In the genomic region with DNA sequence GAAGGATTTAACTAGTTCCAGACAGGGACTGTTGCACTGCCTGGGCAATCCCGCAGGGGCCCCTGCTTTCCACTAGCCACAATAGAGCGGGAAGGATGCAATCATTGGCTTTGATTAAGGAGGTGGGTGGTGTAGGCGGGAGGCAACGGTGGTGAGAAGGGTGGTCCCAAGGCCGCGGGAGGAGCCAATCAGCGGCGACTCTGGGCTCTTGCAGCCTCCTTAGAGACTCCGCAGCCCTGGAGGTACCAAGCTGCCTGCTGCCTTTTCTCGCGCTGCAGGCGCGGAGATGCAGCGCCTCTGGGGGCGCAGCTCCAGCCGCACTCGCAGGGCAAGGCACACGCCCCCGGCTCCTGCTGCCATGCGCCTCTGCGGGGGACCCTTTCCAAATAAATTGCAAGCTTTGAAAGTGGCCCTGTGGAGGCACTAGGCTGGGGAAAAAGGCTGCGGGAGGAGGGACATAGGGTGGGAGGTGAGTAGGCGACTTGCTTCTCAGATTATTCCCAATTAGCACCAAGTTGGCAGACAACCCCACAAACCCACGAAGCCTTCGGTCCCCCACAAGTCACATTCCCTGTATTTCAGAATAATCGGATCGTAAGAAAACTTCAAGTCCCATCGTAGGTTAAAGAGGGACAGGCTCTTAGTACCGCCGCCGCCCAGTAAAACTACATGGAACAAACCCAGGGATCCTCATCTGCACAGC, we compare ENCODE assay signal across 9 cellular contexts. TPM values are rescaled to one million over a fixed set of nuclear protein-coding genes. Genes with fewer than 3 reads are reported as not detected.
DNase-seq lines count a peak whose midpoint lies in the region; ATAC-seq and TF ChIP-seq lines count a peak whose summit lies in the region.
"Had no signal": no experiment of that assay in that cellular context is flagged by ENCODE, and none has a peak within 500 bp of the region (broad histone marks: within the 10 kb centered on the region; RNA-seq: fewer than 3 reads in every experiment).

No MANE protein-coding gene starts in this region.

- peak overlapping the region; percentile 58 for H3K4me3 ChIP-seq in skeletal muscle satellite cell (ENCODE audit: low read length)

- peak overlapping the region; percentile 47 for H3K4me2 ChIP-seq in skeletal muscle satellite cell (ENCODE audit: low read length)

- POLR2A ChIA-PET in RWPE1 (lab: Yijun Ruan, JAX; ENCODE audit: low non-redundant PET), result no interaction called here

- ATAC-seq in foreskin keratinocyte, result peak; percentile 33
- ATAC-seq in HG02840 (IDR thresholded peaks at IDR 0.05; ENCODE audit: low FRiP score, unreplicated experiment), result no peak

- H3K4me1 ChIP-seq in foreskin keratinocyte (no peaks in the 10 kb centered on the region), skeletal muscle satellite cell (ENCODE audit: control insufficient read depth, insufficient read depth, low read length) (peaks cover 3% of the 10 kb centered on the region)

- no peaks in the 10 kb centered on the region for H3K36me3 ChIP-seq in skeletal muscle satellite cell (ENCODE audit: insufficient read depth, low read length)

- peaks cover 83% of the 10 kb centered on the region for H3K27me3 ChIP-seq in foreskin keratinocyte
- peaks cover 59% of the 10 kb centered on the region for H3K27me3 ChIP-seq in skeletal muscle satellite cell (ENCODE audit: control insufficient read depth, insufficient read depth, low read length)

- TF ChIP-seq CTCF in foreskin keratinocyte (conservative IDR thresholded peaks at IDR 0.05) (peak; percentile 17), RWPE1 (conservative IDR thresholded peaks at IDR 0.05; ENCODE audit: low read depth) (no peak)

- H3K27ac ChIP-seq in foreskin keratinocyte, result no peak overlapping the region
- no peak overlapping the region for H3K27ac ChIP-seq in RWPE1

- CTCF ChIA-PET in RWPE1 (lab: Yijun Ruan, JAX), result interaction anchor here (0.7 to 1.0 kb wide), 2 partner anchors 51 to 131 kb away, joined by 3 read pairs; no protein-coding TSS in a partner anchor

- no peaks in the 10 kb centered on the region for H3K9me3 ChIP-seq in skeletal muscle satellite cell (replicated peaks; ENCODE audit: low read length)

- DNase-seq in activated T-cell treated with anti-CD3 and anti-CD28 coated beads, Interleukin-2, amount 50 U/mL, for 1 hour, result peak; percentile 19
- DNase-seq in activated T-cell treated with anti-CD3 and anti-CD28 coated beads for 4 hours (no peak), NCI-H82 (lab: John Stamatoyannopoulos, UW) (peak; percentile 90), foreskin keratinocyte (no peak), RWPE1 (ENCODE audit: low spot score) (no peak)
- no peak for DNase-seq in activated effector memory CD4-positive, alpha-beta T cell treated with anti-CD3 and anti-CD28 coated beads, Interleukin-2, amount 50 U/mL, for 16 hours

- H3K9ac ChIP-seq in skeletal muscle satellite cell (ENCODE audit: low read depth, low read length), result no peak overlapping the region

RNA-seq across cellular contexts. Expression of a gene that starts 0.9 kb away (rescaled TPM):
- not detected in 2 replicates for total RNA-seq in foreskin keratinocyte
- polyA plus RNA-seq in foreskin keratinocyte, result not detected in 2 replicates
- under 0.01 and 0.22 TPM in 2 replicates for total RNA-seq in skeletal muscle satellite cell (2012; rRNA removed)
- total RNA-seq: T-helper 2 cell treated with Interferon-gamma antibody and Interleukin-4, amounts not matched to agents 100 ng/mL and 5 ng/mL, for 36 hours had no signal

Comparison
In these comparisons a context has a peak if more than half of its experiments do, and no peak if none do; other contexts are left out.
1. DNase-seq: peak in activated T-cell treated with anti-CD3 and anti-CD28 coated beads, Interleukin-2, amount 50 U/mL, for 1 hour (single experiment) and NCI-H82 (single experiment); none in activated T-cell treated with anti-CD3 and anti-CD28 coated beads for 4 hours (single experiment), foreskin keratinocyte (0 of 2), RWPE1 (single experiment) and activated effector memory CD4-positive, alpha-beta T cell treated with anti-CD3 and anti-CD28 coated beads, Interleukin-2, amount 50 U/mL, for 16 hours (single experiment).